12 cellular contexts compared by ENCODE assay signal in genomic region chr1:168488153-168488552, GRCh38. TPM values are rescaled to one million over a fixed set of nuclear protein-coding genes. Genes with fewer than 3 reads are reported as not detected.
A peak's percentile ranks its signal among the peaks of the same experiment; 100 is the strongest.
DNase-seq lines count a peak whose midpoint lies in the region; TF ChIP-seq lines count a peak whose summit lies in the region.
"Had no signal": no experiment of that assay in that cellular context is flagged by ENCODE, and none has a peak within 500 bp of the region (broad histone marks: within the 10 kb centered on the region; RNA-seq: fewer than 3 reads in every experiment).

No MANE protein-coding gene starts in this region.

- peak; percentile 20 for DNase-seq in DMS153 (lab: John Stamatoyannopoulos, UW)
- DNase-seq in MV-4-11 (lab: John Stamatoyannopoulos, UW) = peak; percentile 38
- DNase-seq in cardiac fibroblast (ENCODE audit: low read depth in 2 of 2) = peak; percentile 83 to 85
- DNase-seq in chondrocyte (ENCODE audit: low spot score) = no peak
- no peak for DNase-seq in NCI-H146 (lab: John Stamatoyannopoulos, UW)
- no peak for DNase-seq in activated naive CD4-positive, alpha-beta T cell (lab: John Stamatoyannopoulos, UW)
- no peak for DNase-seq in NK-92 treated with Interleukin-12 subunit alpha and Interleukin-12 subunit beta, amount 100 ng/mL, for 24 hours (lab: John Stamatoyannopoulos, UW)
- DNase-seq: activated CD4-positive, alpha-beta memory T cell treated with anti-CD3 and anti-CD28 coated beads, Interleukin-2, amount 10 ng/mL, durations not matched to agents 7 days and 5 days; DMS79; esophagus squamous epithelium; Karpas-422 had no signal

- no peaks in the 10 kb centered on the region for H3K27me3 Mint-ChIP-seq in nephron (ENCODE audit: low read depth)
- no peaks in the 10 kb centered on the region for H3K27me3 Mint-ChIP-seq in chondrocyte (ENCODE audit: low read depth)

- H3K4me3 Mint-ChIP-seq in nephron (no peak overlapping the region), chondrocyte (ENCODE audit: unreplicated experiment) (no peak overlapping the region)
- H3K4me3 Mint-ChIP-seq: activated CD4-positive, alpha-beta memory T cell treated with anti-CD3 and anti-CD28 coated beads, Interleukin-2, amount 10 ng/mL, durations not matched to agents 7 days and 5 days had no signal

- no peak overlapping the region for H3K4me3 ChIP-seq in cardiac fibroblast (replicated peaks in 1 of 2; ENCODE audit: low read depth in 2 of 2, low read length in 2 of 2)
- H3K4me3 ChIP-seq: esophagus squamous epithelium had no signal

- no peaks in the 10 kb centered on the region for H3K9me3 Mint-ChIP-seq in nephron
- H3K9me3 Mint-ChIP-seq in chondrocyte (ENCODE audit: low read depth) = peaks cover 4% of the 10 kb centered on the region

- peaks cover 25% of the 10 kb centered on the region for H3K4me1 Mint-ChIP-seq in nephron
- peaks cover 27% of the 10 kb centered on the region for H3K4me1 Mint-ChIP-seq in chondrocyte (ENCODE audit: low read depth)

- peak overlapping the region in 2 of 3 experiments; percentile 53 to 63 for H3K27ac Mint-ChIP-seq in nephron
- no peak overlapping the region for H3K27ac Mint-ChIP-seq in chondrocyte (ENCODE audit: unreplicated experiment)
- H3K27ac Mint-ChIP-seq: activated CD4-positive, alpha-beta memory T cell treated with anti-CD3 and anti-CD28 coated beads, Interleukin-2, amount 10 ng/mL, durations not matched to agents 7 days and 5 days had no signal

- H3K36me3 Mint-ChIP-seq in nephron (ENCODE audit: low read depth) (no peaks in the 10 kb centered on the region), chondrocyte (ENCODE audit: low read depth) (peaks cover 5% of the 10 kb centered on the region)

- no peak for TF ChIP-seq CTCF in cardiac fibroblast (IDR thresholded peaks at IDR 0.05; ENCODE audit: low read depth, low read length)
- TF ChIP-seq CTCF in nephron (IDR thresholded peaks at IDR 0.05; ENCODE audit: unreplicated experiment in 3 of 3) = no peak
- no peak for TF ChIP-seq CTCF in chondrocyte (IDR thresholded peaks at IDR 0.05)

RNA-seq across cellular contexts. Expression of gene XCL2, which starts 55.6 kb away (rescaled TPM):
- total RNA-seq in chondrocyte = not detected in 3 replicates
- total RNA-seq: activated CD4-positive, alpha-beta memory T cell treated with anti-CD3 and anti-CD28 coated beads, Interleukin-2, amount 10 ng/mL, durations not matched to agents 7 days and 5 days had no signal

Comparison
In these comparisons a context has a peak if more than half of its experiments do, and no peak if none do; other contexts are left out.
1. DNase-seq: peak in DMS153 (single experiment), MV-4-11 (single experiment) and cardiac fibroblast (2 of 2); none in chondrocyte (single experiment), NCI-H146 (single experiment), activated naive CD4-positive, alpha-beta T cell (0 of 4) and NK-92 treated with Interleukin-12 subunit alpha and Interleukin-12 subunit beta, amount 100 ng/mL, for 24 hours (single experiment).